21 cellular contexts compared by ENCODE assay signal in genomic region chr6:82739266-82739665, GRCh38.
"Had no signal": no experiment of that assay in that cellular context is flagged by ENCODE, and none has a peak within 500 bp of the region (broad histone marks: within the 10 kb centered on the region; RNA-seq: fewer than 3 reads in every experiment).

No MANE protein-coding gene starts in this region.

- ATAC-seq: activated CD8-positive, alpha-beta T cell treated with anti-CD3 and anti-CD28 coated beads for 36 hours; body of pancreas; foreskin keratinocyte; left lobe of liver; right cardiac atrium had no signal

- H3K4me3 Mint-ChIP-seq: activated B cell treated with CpG ODN at 0.5 μM for 24 hours; activated CD8-positive, alpha-beta T cell treated with anti-CD3 and anti-CD28 coated beads for 36 hours; activated naive CD4-positive, alpha-beta T cell treated with anti-CD3 and anti-CD28 coated beads, Interleukin-2, amount 50 U/mL, for 24 hours; central memory CD8-positive, alpha-beta T cell had no signal

- H3K9me3 Mint-ChIP-seq: activated B cell treated with CpG ODN at 0.5 μM for 24 hours; activated CD8-positive, alpha-beta T cell treated with anti-CD3 and anti-CD28 coated beads for 36 hours; activated naive CD4-positive, alpha-beta T cell treated with anti-CD3 and anti-CD28 coated beads, Interleukin-2, amount 50 U/mL, for 24 hours; central memory CD8-positive, alpha-beta T cell had no signal

- H3K9me3 ChIP-seq: body of pancreas, tibial nerve had no signal

- H3K4me1 Mint-ChIP-seq: activated B cell treated with CpG ODN at 0.5 μM for 24 hours; activated naive CD4-positive, alpha-beta T cell treated with anti-CD3 and anti-CD28 coated beads, Interleukin-2, amount 50 U/mL, for 24 hours; central memory CD8-positive, alpha-beta T cell had no signal

- H3K4me1 ChIP-seq: body of pancreas, foreskin keratinocyte, tibial nerve had no signal

- H3K27ac Mint-ChIP-seq: activated B cell treated with CpG ODN at 0.5 μM for 24 hours; activated CD8-positive, alpha-beta T cell treated with anti-CD3 and anti-CD28 coated beads for 36 hours; activated naive CD4-positive, alpha-beta T cell treated with anti-CD3 and anti-CD28 coated beads, Interleukin-2, amount 50 U/mL, for 24 hours; progenitor cell of endocrine pancreas had no signal

- H3K27me3 Mint-ChIP-seq: progenitor cell of endocrine pancreas had no signal

- H3K27me3 ChIP-seq: body of pancreas, tibial nerve had no signal

- H3K4me3 ChIP-seq: body of pancreas, coronary artery, skin epidermis, tibial nerve had no signal

- H3K36me3 ChIP-seq: tibial nerve had no signal

- H3K27ac ChIP-seq: body of pancreas, coronary artery, foreskin keratinocyte, skin epidermis, tibial nerve had no signal

- DNase-seq: activated B cell treated with CpG ODN at 0.5 μM for 24 hours; activated CD4-positive, alpha-beta T cell treated with anti-CD3 and anti-CD28 coated beads for 48 hours; activated CD8-positive, alpha-beta memory T cell treated with anti-CD3 and anti-CD28 coated beads, Interleukin-2, amount 50 U/mL, for 4 hours; activated CD8-positive, alpha-beta T cell treated with anti-CD3 and anti-CD28 coated beads for 36 hours; activated effector memory CD4-positive, alpha-beta T cell treated with anti-CD3 and anti-CD28 coated beads, Interleukin-2, amount 50 U/mL, for 16 hours; activated T-cell treated with anti-CD3 and anti-CD28 coated beads, Interleukin-2, amount 50 U/mL, for 48 hours; body of pancreas; effector CD8-positive, alpha-beta T cell; foreskin keratinocyte; right cardiac atrium; stimulated activated CD4-positive, alpha-beta T cell treated with anti-CD3 and anti-CD28 coated beads, Interleukin-4, amount 100 ng/mL, for 24 hours; stimulated activated naive CD4-positive, alpha-beta T cell; T-helper 2 cell had no signal

- FAIRE-seq: keratinocyte had no signal

- H3K36me3 Mint-ChIP-seq: activated naive CD4-positive, alpha-beta T cell treated with anti-CD3 and anti-CD28 coated beads, Interleukin-2, amount 50 U/mL, for 24 hours had no signal
